Comparison of ENCODE assay signal across 9 cellular contexts in genomic region chr15:39685999-39686613, GRCh38.
DNase-seq lines count a peak whose midpoint lies in the region; ATAC-seq, FAIRE-seq and TF ChIP-seq lines count a peak whose summit lies in the region.
"Had no signal": no experiment of that assay in that cellular context is flagged by ENCODE, and none has a peak within 500 bp of the region (broad histone marks: within the 10 kb centered on the region; RNA-seq: fewer than 3 reads in every experiment).

No MANE protein-coding gene starts in this region.

- TF ChIP-seq CTCF in keratinocyte (optimal IDR thresholded peaks at IDR 0.05 in 1 of 3, IDR thresholded peaks at IDR 0.05 in 1 of 3, conservative IDR thresholded peaks at IDR 0.05 in 1 of 3; ENCODE audit: extremely low read depth in 1 of 3, insufficient read depth in 2 of 3, low read length in 3 of 3) = peak; percentile 45 to 81 (median 66)

- H3K9me3 Mint-ChIP-seq in stimulated activated naive B cell treated with anti-CD40 and anti-IgM and Interleukin-4, amounts not matched to agents 10 μg/mL and 1 μg/mL and 100 μg/mL, for 72 hours = no peaks in the 10 kb centered on the region

- H4K20me1 ChIP-seq in keratinocyte (ENCODE audit: control insufficient read depth, extremely low read depth, insufficient read depth, low read length) = no peaks in the 10 kb centered on the region
- H4K20me1 ChIP-seq: BLaER1 treated with 17β-estradiol and CSF1 and Interleukin-3, amounts not matched to agents 10 nM and 100 nM had no signal

- ATAC-seq in stimulated activated naive B cell treated with anti-CD40 and anti-IgM and Interleukin-4, amounts not matched to agents 10 μg/mL and 1 μg/mL and 100 μg/mL, for 72 hours (replicated peaks) = peak; percentile 51 to 56

- in situ Hi-C loops in T47D (cut with HindIII; ENCODE audit: low pct_unique_long_range_greater_than_20kb, low sequenced_read_pairs) = no loop called here

- H3K4me3 ChIP-seq in keratinocyte (ENCODE audit: control insufficient read depth in 2 of 3, extremely low read depth in 1 of 3, insufficient read depth in 2 of 3, low read depth in 1 of 3, low read length in 3 of 3) = no peak overlapping the region
- H3K4me3 ChIP-seq: BLaER1 treated with 17β-estradiol and CSF1 and Interleukin-3, amounts not matched to agents 10 nM and 100 nM had no signal

- peak; percentile 57 for FAIRE-seq in keratinocyte (lab: Jason Lieb, UNC)

- no peaks in the 10 kb centered on the region for H3K4me1 ChIP-seq in keratinocyte (ENCODE audit: control insufficient read depth, extremely low read depth, insufficient read depth, low read length)
- H3K4me1 ChIP-seq: BLaER1 treated with 17β-estradiol and CSF1 and Interleukin-3, amounts not matched to agents 10 nM and 100 nM had no signal

- no peaks in the 10 kb centered on the region for H3K36me3 ChIP-seq in keratinocyte (ENCODE audit: control insufficient read depth in 2 of 2, extremely low read depth in 1 of 2, insufficient read depth in 2 of 2, low read length in 2 of 2)
- H3K36me3 ChIP-seq: BLaER1 treated with 17β-estradiol and CSF1 and Interleukin-3, amounts not matched to agents 10 nM and 100 nM had no signal

- H3K27me3 ChIP-seq in keratinocyte (ENCODE audit: control insufficient read depth, extremely low read depth, insufficient read depth, low read length) = no peaks in the 10 kb centered on the region
- H3K27me3 ChIP-seq: BLaER1 treated with 17β-estradiol and CSF1 and Interleukin-3, amounts not matched to agents 10 nM and 100 nM had no signal

- no peak overlapping the region for H2AFZ ChIP-seq in keratinocyte (ENCODE audit: control insufficient read depth, low read length)

- no peaks in the 10 kb centered on the region for H3K27me3 Mint-ChIP-seq in stimulated activated naive B cell treated with anti-CD40 and anti-IgM and Interleukin-4, amounts not matched to agents 10 μg/mL and 1 μg/mL and 100 μg/mL, for 72 hours

- H3K4me1 Mint-ChIP-seq in stimulated activated naive B cell treated with anti-CD40 and anti-IgM and Interleukin-4, amounts not matched to agents 10 μg/mL and 1 μg/mL and 100 μg/mL, for 72 hours = no peaks in the 10 kb centered on the region

- no peaks in the 10 kb centered on the region for H3K9me3 ChIP-seq in keratinocyte (ENCODE audit: control insufficient read depth, low read depth, low read length)
- H3K9me3 ChIP-seq: BLaER1 treated with 17β-estradiol and CSF1 and Interleukin-3, amounts not matched to agents 10 nM and 100 nM had no signal

- H3K36me3 Mint-ChIP-seq in stimulated activated naive B cell treated with anti-CD40 and anti-IgM and Interleukin-4, amounts not matched to agents 10 μg/mL and 1 μg/mL and 100 μg/mL, for 72 hours = no peaks in the 10 kb centered on the region

- H3K27ac ChIP-seq in keratinocyte (ENCODE audit: control insufficient read depth, insufficient read depth, low read length) = no peak overlapping the region
- H3K27ac ChIP-seq: BLaER1 treated with 17β-estradiol and CSF1 and Interleukin-3, amounts not matched to agents 10 nM and 100 nM had no signal

- H3K4me3 Mint-ChIP-seq in stimulated activated naive B cell treated with anti-CD40 and anti-IgM and Interleukin-4, amounts not matched to agents 10 μg/mL and 1 μg/mL and 100 μg/mL, for 72 hours = no peak overlapping the region

- DNase-seq in NCI-H1417 (lab: John Stamatoyannopoulos, UW) (peak; percentile 10 to 67 (median 48)), NCI-H1417 treated with DMSO at 0.1 percent for 48 hours (lab: John Stamatoyannopoulos, UW) (no peak), HuH-7 (ENCODE audit: low spot score) (peak; percentile 13), RKO (ENCODE audit: low spot score) (peak; percentile 63), T47D (ENCODE audit: low read depth in 1 of 2, low spot score in 1 of 2) (peak; percentile 8 to 73), keratinocyte (ENCODE audit: low read depth, low spot score) (peak; percentile 9), occipital lobe (lab: John Stamatoyannopoulos, UW) (no peak)
- no peak for DNase-seq in stimulated activated naive B cell treated with anti-CD40 and anti-IgM and Interleukin-4, amounts not matched to agents 10 μg/mL and 1 μg/mL and 100 μg/mL, for 72 hours

- no peak overlapping the region for H3K9ac ChIP-seq in keratinocyte (ENCODE audit: control insufficient read depth, extremely low read depth, insufficient read depth, low read length)
- H3K9ac ChIP-seq: BLaER1 treated with 17β-estradiol and CSF1 and Interleukin-3, amounts not matched to agents 10 nM and 100 nM had no signal

- no peak overlapping the region for H3K4me2 ChIP-seq in keratinocyte (ENCODE audit: control insufficient read depth, extremely low read depth, insufficient read depth, low read depth, low read length)
- H3K4me2 ChIP-seq: BLaER1 treated with 17β-estradiol and CSF1 and Interleukin-3, amounts not matched to agents 10 nM and 100 nM had no signal

- dilution Hi-C loops in keratinocyte (cut with MboI; ENCODE audit: extremely low pct_ligation_motif_present, low sequenced_read_pairs) = no loop called here

- H3K9me1 ChIP-seq in keratinocyte (ENCODE audit: control insufficient read depth, extremely low read depth, insufficient read depth, low read length) = no peaks in the 10 kb centered on the region

- no peaks in the 10 kb centered on the region for H3K79me2 ChIP-seq in keratinocyte (ENCODE audit: control insufficient read depth, insufficient read depth, low read length)

- H3K27ac Mint-ChIP-seq in stimulated activated naive B cell treated with anti-CD40 and anti-IgM and Interleukin-4, amounts not matched to agents 10 μg/mL and 1 μg/mL and 100 μg/mL, for 72 hours = no peak overlapping the region

Comparison
In these comparisons a context has a peak if more than half of its experiments do, and no peak if none do; other contexts are left out.
1. DNase-seq: peak in NCI-H1417 (3 of 3), HuH-7 (single experiment), RKO (single experiment), T47D (2 of 2) and keratinocyte (single experiment); none in NCI-H1417 treated with DMSO at 0.1 percent for 48 hours (single experiment), stimulated activated naive B cell treated with anti-CD40 and anti-IgM and Interleukin-4, amounts not matched to agents 10 μg/mL and 1 μg/mL and 100 μg/mL, for 72 hours (single experiment) and occipital lobe (single experiment).